In genomic region chr14:93082576-93083001, GRCh38 we compare ENCODE assay signal across 15 cellular contexts. TPM values are rescaled to one million over a fixed set of nuclear protein-coding genes. Genes with fewer than 3 reads are reported as not detected.
DNase-seq lines count a peak whose midpoint lies in the region; ATAC-seq and TF ChIP-seq lines count a peak whose summit lies in the region.
"Had no signal": no experiment of that assay in that cellular context is flagged by ENCODE, and none has a peak within 500 bp of the region (broad histone marks: within the 10 kb centered on the region; RNA-seq: fewer than 3 reads in every experiment).

No MANE protein-coding gene starts in this region.

- H3K4me1 ChIP-seq in HEK293 (ENCODE audit: control insufficient read depth, insufficient read depth, low read length) (no peaks in the 10 kb centered on the region), heart right ventricle (peaks cover 8 to 75% (median 62%) of the 10 kb centered on the region in 9 donors), spleen (peaks cover 13 to 96% (median 76%) of the 10 kb centered on the region in 6 donors), adrenal gland (replicated peaks in 1 of 2) (peaks cover 0 to 10% of the 10 kb centered on the region in 2 donors)

- no peaks in the 10 kb centered on the region for H3K9me3 ChIP-seq in HEK293 (ENCODE audit: control insufficient read depth, insufficient read depth, low read depth, low read length)
- H3K9me3 ChIP-seq in heart right ventricle = peaks cover 0 to 5% (median 0%) of the 10 kb centered on the region in 11 donors
- no peaks in the 10 kb centered on the region for H3K9me3 ChIP-seq in spleen
- no peaks in the 10 kb centered on the region for H3K9me3 ChIP-seq in adrenal gland (replicated peaks in 1 of 3)
- H3K9me3 ChIP-seq: SK-N-SH had no signal

- H3K27ac Mint-ChIP-seq in activated T-helper 17 cell treated with anti-CD3 and anti-CD28 coated beads, Interleukin-2, amount 50 U/mL, for 72 hours = peak overlapping the region; percentile 83

- POLR2A ChIA-PET in HEK293 (lab: Yijun Ruan, JAX) = no interaction called here

- no peak for ATAC-seq in activated T-helper 17 cell treated with anti-CD3 and anti-CD28 coated beads, Interleukin-2, amount 50 U/mL, for 72 hours (replicated peaks)
- ATAC-seq in heart right ventricle = peak; percentile 9 to 62 (median 37)
- no peak for ATAC-seq in GM19452 (IDR thresholded peaks at IDR 0.05; ENCODE audit: unreplicated experiment)

- peaks cover 19% of the 10 kb centered on the region for H3K4me1 Mint-ChIP-seq in activated T-helper 17 cell treated with anti-CD3 and anti-CD28 coated beads, Interleukin-2, amount 50 U/mL, for 72 hours

- peak overlapping the region; percentile 20 for H3K4me3 Mint-ChIP-seq in activated T-helper 17 cell treated with anti-CD3 and anti-CD28 coated beads, Interleukin-2, amount 50 U/mL, for 72 hours
- H3K4me3 Mint-ChIP-seq: activated naive CD4-positive, alpha-beta T cell treated with anti-CD3 and anti-CD28 coated beads, Interleukin-2, amount 10 ng/mL, durations not matched to agents 7 days and 5 days had no signal

- no peaks in the 10 kb centered on the region for H3K36me3 Mint-ChIP-seq in activated T-helper 17 cell treated with anti-CD3 and anti-CD28 coated beads, Interleukin-2, amount 50 U/mL, for 72 hours (ENCODE audit: low read depth)

- 47 to 63% methylated on average over 12 of the region's 12 CpGs for WGBS in heart right ventricle, 2 donors
- 81 to 94% (median 82%) methylated on average over 5 to 12 of the region's 12 CpGs for WGBS in spleen, 5 donors
- 73 to 84% (median 80%) methylated on average over 10 to 12 of the region's 12 CpGs for WGBS in adrenal gland, 4 donors

- no peak overlapping the region for H3K27ac ChIP-seq in HEK293 (ENCODE audit: extremely low read depth, low read depth, low read length)
- peak overlapping the region in 9 of 10 donors; percentile 20 to 81 (median 58) for H3K27ac ChIP-seq in heart right ventricle
- H3K27ac ChIP-seq in spleen = peak overlapping the region; percentile 7 to 78 (median 56)
- H3K27ac ChIP-seq in adrenal gland = no peak overlapping the region

- H3K36me3 ChIP-seq in HEK293 (ENCODE audit: control insufficient read depth in 2 of 2, insufficient read depth in 1 of 2, low read length in 2 of 2) (no peaks in the 10 kb centered on the region), heart right ventricle (peaks cover 0 to 3% (median 0%) of the 10 kb centered on the region in 9 donors), spleen (peaks cover 0 to 3% (median 0%) of the 10 kb centered on the region in 6 donors), adrenal gland (replicated peaks in 1 of 2) (no peaks in the 10 kb centered on the region)

- H3K27me3 Mint-ChIP-seq in activated T-helper 17 cell treated with anti-CD3 and anti-CD28 coated beads, Interleukin-2, amount 50 U/mL, for 72 hours = no peaks in the 10 kb centered on the region
- H3K27me3 Mint-ChIP-seq: activated naive CD4-positive, alpha-beta T cell treated with anti-CD3 and anti-CD28 coated beads, Interleukin-2, amount 10 ng/mL, durations not matched to agents 7 days and 5 days had no signal

- H3K4me3 ChIP-seq in HEK293 (ENCODE audit: low read depth, low read length) = no peak overlapping the region
- H3K4me3 ChIP-seq in heart right ventricle = no peak overlapping the region
- no peak overlapping the region for H3K4me3 ChIP-seq in spleen
- H3K4me3 ChIP-seq in adrenal gland = no peak overlapping the region
- H3K4me3 ChIP-seq: skin epidermis had no signal

- no peaks in the 10 kb centered on the region for H3K27me3 ChIP-seq in heart right ventricle
- H3K27me3 ChIP-seq in spleen (replicated peaks in 1 of 7) = no peaks in the 10 kb centered on the region
- H3K27me3 ChIP-seq in adrenal gland = no peaks in the 10 kb centered on the region

- intact Hi-C loops in heart right ventricle (cut with DNase I) = no loop called here
- intact Hi-C loops in spleen (cut with DNase I; ENCODE audit: low total_unique reads) = no loop called here
- intact Hi-C loops in adrenal gland (cut with DNase I) = no loop called here

- H3K9me3 Mint-ChIP-seq in activated T-helper 17 cell treated with anti-CD3 and anti-CD28 coated beads, Interleukin-2, amount 50 U/mL, for 72 hours = no peaks in the 10 kb centered on the region

- CTCF ChIA-PET in HEK293 (lab: Yijun Ruan, JAX) = interaction anchor here (1.0 kb wide), 1 partner anchor 11 kb away, joined by 4 read pairs; no protein-coding TSS in a partner anchor

- no peak for TF ChIP-seq CTCF in HEK293 (tag by site-specific recombination; IDR thresholded peaks at IDR 0.05)
- no peak for TF ChIP-seq CTCF in heart right ventricle (IDR thresholded peaks at IDR 0.05)
- no peak for TF ChIP-seq CTCF in spleen (IDR thresholded peaks at IDR 0.05 in 8 of 11, conservative IDR thresholded peaks at IDR 0.05 in 3 of 11)
- TF ChIP-seq CTCF in adrenal gland (IDR thresholded peaks at IDR 0.05) = no peak

- TF ChIP-seq POLR2A in spleen (IDR thresholded peaks at IDR 0.05) (no peak), adrenal gland (IDR thresholded peaks at IDR 0.05) (no peak)

- DNase-seq in heart right ventricle = peak in 1 of 2 donors; percentile 42
- no peak for DNase-seq in spleen
- no peak for DNase-seq in activated effector memory CD4-positive, alpha-beta T cell treated with anti-CD3 and anti-CD28 coated beads, Interleukin-2, amount 50 U/mL, for 16 hours
- no peak for DNase-seq in medulla oblongata (ENCODE audit: extremely low spot score)
- no peak for DNase-seq in adrenal gland
- DNase-seq: foreskin melanocyte, mesenchymal stem cell, NCI-H1436 treated with DMSO at 0.1 percent for 48 hours, NCI-H345, SK-N-SH had no signal

TF ChIP-seq in HEK293, 187 proteins besides CTCF, POLR2A, EP300 and RAD21:
- TF ChIP-seq ATF2 (tag by site-specific recombination; IDR thresholded peaks at IDR 0.05; ENCODE audit: low read depth) (no peak), ZFHX2 (tag by site-specific recombination; conservative IDR thresholded peaks at IDR 0.05) (peak; percentile 80), ZNF18 (tag by site-specific recombination; IDR thresholded peaks at IDR 0.05) (no peak), EGR2 (tag by site-specific recombination; IDR thresholded peaks at IDR 0.05; ENCODE audit: low read depth) (peak; percentile 58), ZNF24 (tag by site-specific recombination; IDR thresholded peaks at IDR 0.05) (no peak), GLI2 (tag by site-specific recombination; IDR thresholded peaks at IDR 0.05; ENCODE audit: borderline replicate concordance, low read depth) (no peak)

RNA-seq across cellular contexts. Expression of gene ITPK1, which starts 33.1 kb away (rescaled TPM):
- 10 to 100 TPM; 32.1 to 48.9 TPM for total RNA-seq in activated T-helper 17 cell treated with anti-CD3 and anti-CD28 coated beads, Interleukin-2, amount 50 U/mL, for 72 hours
- 100 to 1,000 TPM in 3 of 10 donors, 10 to 100 TPM in 7; 67.5 to 152 (median 92.7) TPM for total RNA-seq in heart right ventricle
- 100 to 1,000 TPM in 1 of 2 donors, 10 to 100 TPM in 1; 47.1 to 108 TPM for polyA plus RNA-seq in heart right ventricle
- 100 to 1,000 TPM in 1 of 7 donors, 10 to 100 TPM in 6; 63.8 to 123 (median 75.6) TPM for total RNA-seq in spleen
- 10 to 100 TPM; 22.9 to 46.0 (median 23.9) TPM for polyA plus RNA-seq in spleen
- total RNA-seq in adrenal gland = 100 to 1,000 TPM in 1 of 8 donors, 10 to 100 TPM in 7; 43.3 to 182 (median 51.9) TPM
- polyA plus RNA-seq in adrenal gland = 100 to 1,000 TPM in 1 of 3 donors, 10 to 100 TPM in 2; 31.9 to 148 (median 40.2) TPM

Comparison
In these comparisons a context has a peak if more than half of its experiments do, and no peak if none do; other contexts are left out.
1. H3K27ac ChIP-seq: peak in heart right ventricle (9 of 10) and spleen (8 of 8); none in HEK293 (single experiment) and adrenal gland (0 of 5).
2. ATAC-seq: peak in heart right ventricle (8 of 8); none in activated T-helper 17 cell treated with anti-CD3 and anti-CD28 coated beads, Interleukin-2, amount 50 U/mL, for 72 hours (single experiment) and GM19452 (single experiment).